ENCODE assay signal across 2 cellular contexts in the genomic region with DNA sequence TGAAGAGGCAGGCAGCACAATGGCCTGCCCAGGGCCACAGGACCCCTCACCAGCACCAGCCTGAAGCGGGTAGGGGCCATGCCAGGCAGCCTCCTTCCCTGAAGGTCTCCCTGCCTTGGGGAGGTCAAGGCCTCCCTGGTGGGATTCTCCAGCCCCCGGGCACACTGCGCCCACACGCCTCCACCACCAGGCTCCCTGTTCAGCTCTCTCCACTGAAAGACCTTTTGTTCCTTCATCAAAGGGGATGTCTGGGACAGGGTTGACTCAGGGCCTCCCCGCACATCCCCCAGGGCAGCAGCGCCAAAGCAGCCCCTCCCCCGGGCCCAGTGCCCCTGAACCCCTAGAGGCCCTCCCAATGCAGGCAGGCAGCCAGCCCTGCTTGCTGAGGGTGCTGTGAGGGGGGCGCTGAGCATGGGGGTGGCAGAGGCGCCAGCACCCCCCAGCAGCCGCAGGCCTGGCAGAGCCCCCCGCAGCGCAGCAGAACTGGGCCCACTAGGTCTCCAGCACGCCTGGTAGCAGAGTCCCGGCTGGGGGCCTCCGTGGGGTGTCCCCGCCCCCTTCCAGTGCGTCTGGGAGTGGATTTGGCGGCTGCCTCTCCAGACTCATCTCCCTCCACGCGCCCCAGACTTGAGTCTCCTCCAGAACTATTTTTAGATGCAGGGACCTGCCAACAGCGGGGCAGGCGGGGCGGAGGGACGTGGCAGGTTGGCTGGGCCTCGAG.
TF ChIP-seq lines count a peak whose summit lies in the region.

No MANE protein-coding gene starts in this region.

TF ChIP-seq in HEK293, 187 proteins besides CTCF, POLR2A, EP300 and RAD21:
- TF ChIP-seq ZFHX2 (tag by site-specific recombination; conservative IDR thresholded peaks at IDR 0.05) (peak; percentile 47; the same call in 1 of the 2 replicates), EGR2 (tag by site-specific recombination; IDR thresholded peaks at IDR 0.05; ENCODE audit: low read depth) (peak; percentile 51; the same call in 1 of the 2 replicates), GLIS2 (tag by site-specific recombination; IDR thresholded peaks at IDR 0.05) (peak; percentile 35; the same call in 1 of the 2 replicates), ZIC2 (tag by site-specific recombination; IDR thresholded peaks at IDR 0.05) (peak; percentile 33), ZNF133 (tag by site-specific recombination; IDR thresholded peaks at IDR 0.05) (no peak), GLIS1 (tag by site-specific recombination; IDR thresholded peaks at IDR 0.05) (peak; percentile 91)
- TF ChIP-seq, protein P1, sequence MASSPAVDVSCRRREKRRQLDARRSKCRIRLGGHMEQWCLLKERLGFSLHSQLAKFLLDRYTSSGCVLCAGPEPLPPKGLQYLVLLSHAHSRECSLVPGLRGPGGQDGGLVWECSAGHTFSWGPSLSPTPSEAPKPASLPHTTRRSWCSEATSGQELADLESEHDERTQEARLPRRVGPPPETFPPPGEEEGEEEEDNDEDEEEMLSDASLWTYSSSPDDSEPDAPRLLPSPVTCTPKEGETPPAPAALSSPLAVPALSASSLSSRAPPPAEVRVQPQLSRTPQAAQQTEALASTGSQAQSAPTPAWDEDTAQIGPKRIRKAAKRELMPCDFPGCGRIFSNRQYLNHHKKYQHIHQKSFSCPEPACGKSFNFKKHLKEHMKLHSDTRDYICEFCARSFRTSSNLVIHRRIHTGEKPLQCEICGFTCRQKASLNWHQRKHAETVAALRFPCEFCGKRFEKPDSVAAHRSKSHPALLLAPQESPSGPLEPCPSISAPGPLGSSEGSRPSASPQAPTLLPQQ (tag by site-specific recombination; IDR thresholded peaks at IDR 0.05), result 0 out of 2 replicates have a peak, but pooled peaks have one; percentile 32
- TF ChIP-seq, protein P2, sequence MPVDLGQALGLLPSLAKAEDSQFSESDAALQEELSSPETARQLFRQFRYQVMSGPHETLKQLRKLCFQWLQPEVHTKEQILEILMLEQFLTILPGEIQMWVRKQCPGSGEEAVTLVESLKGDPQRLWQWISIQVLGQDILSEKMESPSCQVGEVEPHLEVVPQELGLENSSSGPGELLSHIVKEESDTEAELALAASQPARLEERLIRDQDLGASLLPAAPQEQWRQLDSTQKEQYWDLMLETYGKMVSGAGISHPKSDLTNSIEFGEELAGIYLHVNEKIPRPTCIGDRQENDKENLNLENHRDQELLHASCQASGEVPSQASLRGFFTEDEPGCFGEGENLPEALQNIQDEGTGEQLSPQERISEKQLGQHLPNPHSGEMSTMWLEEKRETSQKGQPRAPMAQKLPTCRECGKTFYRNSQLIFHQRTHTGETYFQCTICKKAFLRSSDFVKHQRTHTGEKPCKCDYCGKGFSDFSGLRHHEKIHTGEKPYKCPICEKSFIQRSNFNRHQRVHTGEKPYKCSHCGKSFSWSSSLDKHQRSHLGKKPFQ (tag by site-specific recombination; IDR thresholded peaks at IDR 0.05), result no peak
- TF ChIP-seq, protein P3, sequence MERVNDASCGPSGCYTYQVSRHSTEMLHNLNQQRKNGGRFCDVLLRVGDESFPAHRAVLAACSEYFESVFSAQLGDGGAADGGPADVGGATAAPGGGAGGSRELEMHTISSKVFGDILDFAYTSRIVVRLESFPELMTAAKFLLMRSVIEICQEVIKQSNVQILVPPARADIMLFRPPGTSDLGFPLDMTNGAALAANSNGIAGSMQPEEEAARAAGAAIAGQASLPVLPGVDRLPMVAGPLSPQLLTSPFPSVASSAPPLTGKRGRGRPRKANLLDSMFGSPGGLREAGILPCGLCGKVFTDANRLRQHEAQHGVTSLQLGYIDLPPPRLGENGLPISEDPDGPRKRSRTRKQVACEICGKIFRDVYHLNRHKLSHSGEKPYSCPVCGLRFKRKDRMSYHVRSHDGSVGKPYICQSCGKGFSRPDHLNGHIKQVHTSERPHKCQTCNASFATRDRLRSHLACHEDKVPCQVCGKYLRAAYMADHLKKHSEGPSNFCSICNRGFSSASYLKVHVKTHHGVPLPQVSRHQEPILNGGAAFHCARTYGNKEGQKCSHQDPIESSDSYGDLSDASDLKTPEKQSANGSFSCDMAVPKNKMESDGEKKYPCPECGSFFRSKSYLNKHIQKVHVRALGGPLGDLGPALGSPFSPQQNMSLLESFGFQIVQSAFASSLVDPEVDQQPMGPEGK (tag by site-specific recombination; IDR thresholded peaks at IDR 0.05), result peak; percentile 33; the same call in 1 of the 2 replicates

TF ChIP-seq in K562, 482 proteins besides CTCF, POLR2A, EP300 and RAD21:
- TF ChIP-seq, protein P4, sequence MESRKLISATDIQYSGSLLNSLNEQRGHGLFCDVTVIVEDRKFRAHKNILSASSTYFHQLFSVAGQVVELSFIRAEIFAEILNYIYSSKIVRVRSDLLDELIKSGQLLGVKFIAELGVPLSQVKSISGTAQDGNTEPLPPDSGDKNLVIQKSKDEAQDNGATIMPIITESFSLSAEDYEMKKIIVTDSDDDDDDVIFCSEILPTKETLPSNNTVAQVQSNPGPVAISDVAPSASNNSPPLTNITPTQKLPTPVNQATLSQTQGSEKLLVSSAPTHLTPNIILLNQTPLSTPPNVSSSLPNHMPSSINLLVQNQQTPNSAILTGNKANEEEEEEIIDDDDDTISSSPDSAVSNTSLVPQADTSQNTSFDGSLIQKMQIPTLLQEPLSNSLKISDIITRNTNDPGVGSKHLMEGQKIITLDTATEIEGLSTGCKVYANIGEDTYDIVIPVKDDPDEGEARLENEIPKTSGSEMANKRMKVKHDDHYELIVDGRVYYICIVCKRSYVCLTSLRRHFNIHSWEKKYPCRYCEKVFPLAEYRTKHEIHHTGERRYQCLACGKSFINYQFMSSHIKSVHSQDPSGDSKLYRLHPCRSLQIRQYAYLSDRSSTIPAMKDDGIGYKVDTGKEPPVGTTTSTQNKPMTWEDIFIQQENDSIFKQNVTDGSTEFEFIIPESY (CRISPR knock-in tag; IDR thresholded peaks at IDR 0.05), result 0 out of 2 replicates have a peak, but pooled peaks have one; percentile 15
- TF ChIP-seq ZNF79 (CRISPR knock-in tag; IDR thresholded peaks at IDR 0.05; ENCODE audit: low read depth), result no peak
